ENCODE assay signal across 8 cellular contexts in genomic region chr21:46189213-46189958, GRCh38. TPM values are rescaled to one million over a fixed set of nuclear protein-coding genes. Genes with fewer than 3 reads are reported as not detected.
DNase-seq lines count a peak whose midpoint lies in the region; ATAC-seq and TF ChIP-seq lines count a peak whose summit lies in the region.

No MANE protein-coding gene starts in this region.

- H3K4ac ChIP-seq in trophoblast cell (ENCODE audit: low read depth, low read length), result no peak overlapping the region

- H4K8ac ChIP-seq in trophoblast cell (ENCODE audit: low read depth, low read length), result no peak overlapping the region

- no peak overlapping the region for H3K18ac ChIP-seq in trophoblast cell (ENCODE audit: low read length)

- no peak for TF ChIP-seq CTCF in gastroesophageal sphincter (IDR thresholded peaks at IDR 0.05)

- H3K9ac ChIP-seq in trophoblast cell (ENCODE audit: low read length), result no peak overlapping the region

- H3K4me1 ChIP-seq in gastroesophageal sphincter (peaks cover 0 to 42% (median 6%) of the 10 kb centered on the region in 3 donors), trophoblast cell (ENCODE audit: control insufficient read depth in 1 of 2, insufficient read depth in 2 of 2, low read length in 2 of 2) (peaks cover 29 to 30% of the 10 kb centered on the region in 2 experiments)

- H3K9me3 ChIP-seq in gastroesophageal sphincter (no peaks in the 10 kb centered on the region), trophoblast cell (ENCODE audit: insufficient read depth, low read depth, low read length) (peaks cover 7% of the 10 kb centered on the region)

- H3K4me3 ChIP-seq in gastroesophageal sphincter (no peak overlapping the region), trophoblast cell (ENCODE audit: low read depth, low read length) (no peak overlapping the region)

- DNase-seq in EH (ENCODE audit: low read depth) (peak; percentile 71), trophoblast cell (no peak), NCI-H1105 (lab: John Stamatoyannopoulos, UW) (no peak)
- no peak for DNase-seq in stimulated activated CD4-positive, alpha-beta T cell treated with anti-CD3 and anti-CD28 coated beads, Interleukin-4, amount 100 ng/mL, for 1 hour

- ATAC-seq in SK-N-SH treated with all-trans-retinoic acid at 6 μM for 48 hours (peak; percentile 25; the same call in 2 of the 3 replicates), gastroesophageal sphincter (no peak), HG03135 (IDR thresholded peaks at IDR 0.05; ENCODE audit: unreplicated experiment) (no peak), HG02973 (IDR thresholded peaks at IDR 0.05; ENCODE audit: unreplicated experiment) (no peak)

- H3K14ac ChIP-seq in trophoblast cell (ENCODE audit: low read length), result no peak overlapping the region

- TF ChIP-seq EP300 in gastroesophageal sphincter (IDR thresholded peaks at IDR 0.05), result no peak

- peaks cover 8% of the 10 kb centered on the region for H3K79me1 ChIP-seq in trophoblast cell (ENCODE audit: low read length)

- H2BK5ac ChIP-seq in trophoblast cell (ENCODE audit: low read depth, low read length, poor library complexity), result no peak overlapping the region

- 59 to 60% methylated on average over 2 to 6 of the region's 9 CpGs for whole genome bisulfite sequencing in gastroesophageal sphincter (ENCODE audit: low coverage in 1 of 2), 2 donors
- no CpG with 5 or more reads among the region's 9 CpGs for WGBS in trophoblast cell (ENCODE audit: extremely low coverage, insufficient coverage, insufficient read length)

- H2BK12ac ChIP-seq in trophoblast cell (ENCODE audit: low read length), result no peak overlapping the region

- H2AFZ ChIP-seq in trophoblast cell (ENCODE audit: insufficient read depth, low read length, poor library complexity), result no peak overlapping the region

- no peak for TF ChIP-seq POLR2A in gastroesophageal sphincter (IDR thresholded peaks at IDR 0.05)

- peaks cover 6% of the 10 kb centered on the region for H3K27me3 ChIP-seq in gastroesophageal sphincter
- no peaks in the 10 kb centered on the region for H3K27me3 ChIP-seq in trophoblast cell (ENCODE audit: insufficient read depth, low read length)

- peaks cover 2% of the 10 kb centered on the region for H3K79me2 ChIP-seq in trophoblast cell (ENCODE audit: control insufficient read depth, insufficient read depth, low read length, poor library complexity)

- no peak overlapping the region for H4K91ac ChIP-seq in trophoblast cell (ENCODE audit: low read depth, low read length)

- no peak overlapping the region for H4K12ac ChIP-seq in trophoblast cell (ENCODE audit: low read depth, low read length)

- no peak overlapping the region for H3K23ac ChIP-seq in trophoblast cell (ENCODE audit: low read length)

- no peak overlapping the region for H3K4me2 ChIP-seq in trophoblast cell (ENCODE audit: low read length)

- H3K27ac ChIP-seq in gastroesophageal sphincter (peak overlapping the region; percentile 31 to 79 (median 74)), trophoblast cell (ENCODE audit: low read depth, low read length) (peak overlapping the region; percentile 84)

- no peak overlapping the region for H2AK5ac ChIP-seq in trophoblast cell (ENCODE audit: low read length)

- H2BK120ac ChIP-seq in trophoblast cell (ENCODE audit: insufficient read depth, low read length, poor library complexity), result no peak overlapping the region

- peaks cover 0 to 56% of the 10 kb centered on the region in 2 donors for H3K36me3 ChIP-seq in gastroesophageal sphincter
- peaks cover 42 to 44% of the 10 kb centered on the region in 2 experiments for H3K36me3 ChIP-seq in trophoblast cell (ENCODE audit: control insufficient read depth in 1 of 2, insufficient read depth in 2 of 2, low read length in 2 of 2)

TF ChIP-seq in SK-N-SH treated with all-trans-retinoic acid at 6 μM for 48 hours, 23 proteins besides CTCF, POLR2A, EP300 and RAD21:
- no peak for TF ChIP-seq SNAI2 (CRISPR knock-in tag; IDR thresholded peaks at IDR 0.05)
- no peak for TF ChIP-seq CSDC2 (CRISPR knock-in tag; IDR thresholded peaks at IDR 0.05)
- TF ChIP-seq RARB (CRISPR knock-in tag; IDR thresholded peaks at IDR 0.05), result no peak
- no peak for TF ChIP-seq TCF4 (CRISPR knock-in tag; IDR thresholded peaks at IDR 0.05; ENCODE audit: borderline replicate concordance)
- no peak for TF ChIP-seq PPARA (CRISPR knock-in tag; IDR thresholded peaks at IDR 0.05; ENCODE audit: borderline replicate concordance)
- TF ChIP-seq ISL1 (CRISPR knock-in tag; IDR thresholded peaks at IDR 0.05), result no peak
- TF ChIP-seq ZFP30 (CRISPR knock-in tag; IDR thresholded peaks at IDR 0.05), result no peak
- TF ChIP-seq ZNF565 (CRISPR knock-in tag; conservative IDR thresholded peaks at IDR 0.05; ENCODE audit: low read depth), result no peak
- TF ChIP-seq BACH2 (CRISPR knock-in tag; IDR thresholded peaks at IDR 0.05; ENCODE audit: borderline replicate concordance), result no peak
- no peak for TF ChIP-seq GLIS3 (CRISPR knock-in tag; IDR thresholded peaks at IDR 0.05)
- TF ChIP-seq, protein P1, sequence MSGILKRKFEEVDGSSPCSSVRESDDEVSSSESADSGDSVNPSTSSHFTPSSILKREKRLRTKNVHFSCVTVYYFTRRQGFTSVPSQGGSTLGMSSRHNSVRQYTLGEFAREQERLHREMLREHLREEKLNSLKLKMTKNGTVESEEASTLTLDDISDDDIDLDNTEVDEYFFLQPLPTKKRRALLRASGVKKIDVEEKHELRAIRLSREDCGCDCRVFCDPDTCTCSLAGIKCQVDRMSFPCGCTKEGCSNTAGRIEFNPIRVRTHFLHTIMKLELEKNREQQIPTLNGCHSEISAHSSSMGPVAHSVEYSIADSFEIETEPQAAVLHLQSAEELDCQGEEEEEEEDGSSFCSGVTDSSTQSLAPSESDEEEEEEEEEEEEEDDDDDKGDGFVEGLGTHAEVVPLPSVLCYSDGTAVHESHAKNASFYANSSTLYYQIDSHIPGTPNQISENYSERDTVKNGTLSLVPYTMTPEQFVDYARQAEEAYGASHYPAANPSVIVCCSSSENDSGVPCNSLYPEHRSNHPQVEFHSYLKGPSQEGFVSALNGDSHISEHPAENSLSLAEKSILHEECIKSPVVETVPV (CRISPR knock-in tag; IDR thresholded peaks at IDR 0.05), result no peak

RNA-seq across cellular contexts. Expression of gene SPATC1L, which starts 5.1 kb away (rescaled TPM):
- total RNA-seq in gastroesophageal sphincter, result 10 to 100 TPM in 1 of 4 donors, 1 to 10 TPM in 2, under 1 TPM in 1; 0.54 to 20.4 (median 7.9) TPM
- 22.3 and 23.2 TPM in 2 replicates for polyA plus RNA-seq in trophoblast cell (2013)

RNA-seq across cellular contexts. Expression of gene FTCD, which starts 34.0 kb away (rescaled TPM):
- 1 to 10 TPM in 1 of 4 donors, under 1 TPM in 1, not detected in 2; 0.31 to 1.5 TPM for total RNA-seq in gastroesophageal sphincter
- polyA plus RNA-seq in trophoblast cell (2013), result 1.0 and 1.4 TPM in 2 replicates

RNA-seq across cellular contexts. Expression of gene LSS, which starts 39.2 kb away (rescaled TPM):
- 100 to 1,000 TPM in 1 of 4 donors, 10 to 100 TPM in 3; 57.7 to 104 (median 85.7) TPM for total RNA-seq in gastroesophageal sphincter
- 63.4 and 64.5 TPM in 2 replicates for polyA plus RNA-seq in trophoblast cell (2013)
